1 cellular context compared by ENCODE assay signal in the genomic region with DNA sequence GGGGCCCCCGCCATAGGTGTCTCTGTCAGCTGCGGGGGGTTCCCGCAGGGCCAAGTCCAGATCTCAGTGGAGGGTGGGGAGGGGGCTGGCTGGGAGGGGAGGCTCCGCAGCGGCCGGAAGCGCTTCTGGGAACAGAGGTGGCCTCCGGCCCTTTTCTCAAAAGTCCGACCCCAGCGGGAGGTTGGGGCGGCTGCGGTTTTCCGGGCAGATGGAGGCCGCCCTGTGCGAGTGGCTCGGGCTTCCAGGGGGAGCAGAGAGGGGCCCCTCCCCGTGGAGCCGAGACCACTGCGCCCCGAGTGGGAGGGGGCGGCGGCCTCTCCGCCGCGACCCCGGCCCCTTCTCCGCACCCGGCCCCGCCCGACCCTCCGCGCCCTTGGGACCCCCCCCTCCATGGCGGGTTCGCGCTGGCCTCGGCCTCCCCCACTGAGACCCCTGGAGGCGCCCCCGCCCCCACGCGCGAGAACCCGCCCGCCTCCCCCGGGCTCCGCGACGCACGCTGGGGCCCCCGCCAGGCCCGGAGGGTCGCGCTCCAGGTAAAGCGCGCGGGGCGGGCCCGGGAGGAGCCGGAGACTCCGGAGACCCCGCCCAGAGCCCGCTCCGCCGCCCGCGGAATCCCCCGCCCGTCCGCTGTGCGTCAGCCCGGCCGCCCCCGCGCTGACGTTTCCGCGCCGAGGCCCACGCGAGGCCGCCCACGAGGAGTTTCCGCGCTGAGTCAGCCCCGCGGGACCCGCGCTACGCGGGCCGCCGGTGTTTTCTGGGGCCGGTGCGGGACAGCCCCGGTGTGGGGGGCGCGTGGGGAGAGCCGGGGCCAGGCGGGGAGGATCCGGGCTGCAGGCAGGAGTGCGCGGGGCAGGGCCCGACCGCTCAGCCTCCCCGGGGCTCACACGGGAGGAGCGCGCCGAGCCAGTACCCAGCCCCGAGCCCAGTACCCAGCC.
A peak's percentile ranks its signal among the peaks of the same experiment; 100 is the strongest.
TF ChIP-seq lines count a peak whose summit lies in the region.

No MANE protein-coding gene starts in this region.

TF ChIP-seq in WTC11, 78 proteins besides CTCF, POLR2A, EP300 and RAD21 (continued from another document):
- TF ChIP-seq, protein P1, sequence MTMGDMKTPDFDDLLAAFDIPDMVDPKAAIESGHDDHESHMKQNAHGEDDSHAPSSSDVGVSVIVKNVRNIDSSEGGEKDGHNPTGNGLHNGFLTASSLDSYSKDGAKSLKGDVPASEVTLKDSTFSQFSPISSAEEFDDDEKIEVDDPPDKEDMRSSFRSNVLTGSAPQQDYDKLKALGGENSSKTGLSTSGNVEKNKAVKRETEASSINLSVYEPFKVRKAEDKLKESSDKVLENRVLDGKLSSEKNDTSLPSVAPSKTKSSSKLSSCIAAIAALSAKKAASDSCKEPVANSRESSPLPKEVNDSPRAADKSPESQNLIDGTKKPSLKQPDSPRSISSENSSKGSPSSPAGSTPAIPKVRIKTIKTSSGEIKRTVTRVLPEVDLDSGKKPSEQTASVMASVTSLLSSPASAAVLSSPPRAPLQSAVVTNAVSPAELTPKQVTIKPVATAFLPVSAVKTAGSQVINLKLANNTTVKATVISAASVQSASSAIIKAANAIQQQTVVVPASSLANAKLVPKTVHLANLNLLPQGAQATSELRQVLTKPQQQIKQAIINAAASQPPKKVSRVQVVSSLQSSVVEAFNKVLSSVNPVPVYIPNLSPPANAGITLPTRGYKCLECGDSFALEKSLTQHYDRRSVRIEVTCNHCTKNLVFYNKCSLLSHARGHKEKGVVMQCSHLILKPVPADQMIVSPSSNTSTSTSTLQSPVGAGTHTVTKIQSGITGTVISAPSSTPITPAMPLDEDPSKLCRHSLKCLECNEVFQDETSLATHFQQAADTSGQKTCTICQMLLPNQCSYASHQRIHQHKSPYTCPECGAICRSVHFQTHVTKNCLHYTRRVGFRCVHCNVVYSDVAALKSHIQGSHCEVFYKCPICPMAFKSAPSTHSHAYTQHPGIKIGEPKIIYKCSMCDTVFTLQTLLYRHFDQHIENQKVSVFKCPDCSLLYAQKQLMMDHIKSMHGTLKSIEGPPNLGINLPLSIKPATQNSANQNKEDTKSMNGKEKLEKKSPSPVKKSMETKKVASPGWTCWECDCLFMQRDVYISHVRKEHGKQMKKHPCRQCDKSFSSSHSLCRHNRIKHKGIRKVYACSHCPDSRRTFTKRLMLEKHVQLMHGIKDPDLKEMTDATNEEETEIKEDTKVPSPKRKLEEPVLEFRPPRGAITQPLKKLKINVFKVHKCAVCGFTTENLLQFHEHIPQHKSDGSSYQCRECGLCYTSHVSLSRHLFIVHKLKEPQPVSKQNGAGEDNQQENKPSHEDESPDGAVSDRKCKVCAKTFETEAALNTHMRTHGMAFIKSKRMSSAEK (CRISPR knock-in tag; IDR thresholded peaks at IDR 0.05; ENCODE audit: borderline replicate concordance) = no peak
- TF ChIP-seq NR2C2 (CRISPR knock-in tag; IDR thresholded peaks at IDR 0.05) (no peak), SP1 (CRISPR knock-in tag; conservative IDR thresholded peaks at IDR 0.05) (peak; percentile 43), ZNF219 (CRISPR knock-in tag; IDR thresholded peaks at IDR 0.05; ENCODE audit: borderline replicate concordance) (no peak), HMGA2 (CRISPR knock-in tag; IDR thresholded peaks at IDR 0.05) (no peak), ZBTB21 (CRISPR knock-in tag; IDR thresholded peaks at IDR 0.05; ENCODE audit: borderline replicate concordance) (no peak), ZNF317 (CRISPR knock-in tag; IDR thresholded peaks at IDR 0.05; ENCODE audit: borderline replicate concordance, low read depth) (no peak), MYBL2 (CRISPR knock-in tag; IDR thresholded peaks at IDR 0.05) (no peak), TCF7 (CRISPR knock-in tag; IDR thresholded peaks at IDR 0.05; ENCODE audit: low read depth) (0 out of 2 replicates have a peak, but pooled peaks have one; percentile 26)
- TF ChIP-seq, protein P2, sequence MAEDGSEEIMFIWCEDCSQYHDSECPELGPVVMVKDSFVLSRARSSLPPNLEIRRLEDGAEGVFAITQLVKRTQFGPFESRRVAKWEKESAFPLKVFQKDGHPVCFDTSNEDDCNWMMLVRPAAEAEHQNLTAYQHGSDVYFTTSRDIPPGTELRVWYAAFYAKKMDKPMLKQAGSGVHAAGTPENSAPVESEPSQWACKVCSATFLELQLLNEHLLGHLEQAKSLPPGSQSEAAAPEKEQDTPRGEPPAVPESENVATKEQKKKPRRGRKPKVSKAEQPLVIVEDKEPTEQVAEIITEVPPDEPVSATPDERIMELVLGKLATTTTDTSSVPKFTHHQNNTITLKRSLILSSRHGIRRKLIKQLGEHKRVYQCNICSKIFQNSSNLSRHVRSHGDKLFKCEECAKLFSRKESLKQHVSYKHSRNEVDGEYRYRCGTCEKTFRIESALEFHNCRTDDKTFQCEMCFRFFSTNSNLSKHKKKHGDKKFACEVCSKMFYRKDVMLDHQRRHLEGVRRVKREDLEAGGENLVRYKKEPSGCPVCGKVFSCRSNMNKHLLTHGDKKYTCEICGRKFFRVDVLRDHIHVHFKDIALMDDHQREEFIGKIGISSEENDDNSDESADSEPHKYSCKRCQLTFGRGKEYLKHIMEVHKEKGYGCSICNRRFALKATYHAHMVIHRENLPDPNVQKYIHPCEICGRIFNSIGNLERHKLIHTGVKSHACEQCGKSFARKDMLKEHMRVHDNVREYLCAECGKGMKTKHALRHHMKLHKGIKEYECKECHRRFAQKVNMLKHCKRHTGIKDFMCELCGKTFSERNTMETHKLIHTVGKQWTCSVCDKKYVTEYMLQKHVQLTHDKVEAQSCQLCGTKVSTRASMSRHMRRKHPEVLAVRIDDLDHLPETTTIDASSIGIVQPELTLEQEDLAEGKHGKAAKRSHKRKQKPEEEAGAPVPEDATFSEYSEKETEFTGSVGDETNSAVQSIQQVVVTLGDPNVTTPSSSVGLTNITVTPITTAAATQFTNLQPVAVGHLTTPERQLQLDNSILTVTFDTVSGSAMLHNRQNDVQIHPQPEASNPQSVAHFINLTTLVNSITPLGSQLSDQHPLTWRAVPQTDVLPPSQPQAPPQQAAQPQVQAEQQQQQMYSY (CRISPR knock-in tag; IDR thresholded peaks at IDR 0.05) = no peak
- TF ChIP-seq, protein P3, sequence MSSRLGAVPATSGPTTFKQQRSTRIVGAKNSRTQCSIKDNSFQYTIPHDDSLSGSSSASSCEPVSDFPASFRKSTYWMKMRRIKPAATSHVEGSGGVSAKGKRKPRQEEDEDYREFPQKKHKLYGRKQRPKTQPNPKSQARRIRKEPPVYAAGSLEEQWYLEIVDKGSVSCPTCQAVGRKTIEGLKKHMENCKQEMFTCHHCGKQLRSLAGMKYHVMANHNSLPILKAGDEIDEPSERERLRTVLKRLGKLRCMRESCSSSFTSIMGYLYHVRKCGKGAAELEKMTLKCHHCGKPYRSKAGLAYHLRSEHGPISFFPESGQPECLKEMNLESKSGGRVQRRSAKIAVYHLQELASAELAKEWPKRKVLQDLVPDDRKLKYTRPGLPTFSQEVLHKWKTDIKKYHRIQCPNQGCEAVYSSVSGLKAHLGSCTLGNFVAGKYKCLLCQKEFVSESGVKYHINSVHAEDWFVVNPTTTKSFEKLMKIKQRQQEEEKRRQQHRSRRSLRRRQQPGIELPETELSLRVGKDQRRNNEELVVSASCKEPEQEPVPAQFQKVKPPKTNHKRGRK (CRISPR knock-in tag; IDR thresholded peaks at IDR 0.05; ENCODE audit: borderline replicate concordance) = no peak
- TF ChIP-seq, protein P4, sequence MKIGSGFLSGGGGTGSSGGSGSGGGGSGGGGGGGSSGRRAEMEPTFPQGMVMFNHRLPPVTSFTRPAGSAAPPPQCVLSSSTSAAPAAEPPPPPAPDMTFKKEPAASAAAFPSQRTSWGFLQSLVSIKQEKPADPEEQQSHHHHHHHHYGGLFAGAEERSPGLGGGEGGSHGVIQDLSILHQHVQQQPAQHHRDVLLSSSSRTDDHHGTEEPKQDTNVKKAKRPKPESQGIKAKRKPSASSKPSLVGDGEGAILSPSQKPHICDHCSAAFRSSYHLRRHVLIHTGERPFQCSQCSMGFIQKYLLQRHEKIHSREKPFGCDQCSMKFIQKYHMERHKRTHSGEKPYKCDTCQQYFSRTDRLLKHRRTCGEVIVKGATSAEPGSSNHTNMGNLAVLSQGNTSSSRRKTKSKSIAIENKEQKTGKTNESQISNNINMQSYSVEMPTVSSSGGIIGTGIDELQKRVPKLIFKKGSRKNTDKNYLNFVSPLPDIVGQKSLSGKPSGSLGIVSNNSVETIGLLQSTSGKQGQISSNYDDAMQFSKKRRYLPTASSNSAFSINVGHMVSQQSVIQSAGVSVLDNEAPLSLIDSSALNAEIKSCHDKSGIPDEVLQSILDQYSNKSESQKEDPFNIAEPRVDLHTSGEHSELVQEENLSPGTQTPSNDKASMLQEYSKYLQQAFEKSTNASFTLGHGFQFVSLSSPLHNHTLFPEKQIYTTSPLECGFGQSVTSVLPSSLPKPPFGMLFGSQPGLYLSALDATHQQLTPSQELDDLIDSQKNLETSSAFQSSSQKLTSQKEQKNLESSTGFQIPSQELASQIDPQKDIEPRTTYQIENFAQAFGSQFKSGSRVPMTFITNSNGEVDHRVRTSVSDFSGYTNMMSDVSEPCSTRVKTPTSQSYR (CRISPR knock-in tag; IDR thresholded peaks at IDR 0.05) = no peak
- TF ChIP-seq, protein P5, sequence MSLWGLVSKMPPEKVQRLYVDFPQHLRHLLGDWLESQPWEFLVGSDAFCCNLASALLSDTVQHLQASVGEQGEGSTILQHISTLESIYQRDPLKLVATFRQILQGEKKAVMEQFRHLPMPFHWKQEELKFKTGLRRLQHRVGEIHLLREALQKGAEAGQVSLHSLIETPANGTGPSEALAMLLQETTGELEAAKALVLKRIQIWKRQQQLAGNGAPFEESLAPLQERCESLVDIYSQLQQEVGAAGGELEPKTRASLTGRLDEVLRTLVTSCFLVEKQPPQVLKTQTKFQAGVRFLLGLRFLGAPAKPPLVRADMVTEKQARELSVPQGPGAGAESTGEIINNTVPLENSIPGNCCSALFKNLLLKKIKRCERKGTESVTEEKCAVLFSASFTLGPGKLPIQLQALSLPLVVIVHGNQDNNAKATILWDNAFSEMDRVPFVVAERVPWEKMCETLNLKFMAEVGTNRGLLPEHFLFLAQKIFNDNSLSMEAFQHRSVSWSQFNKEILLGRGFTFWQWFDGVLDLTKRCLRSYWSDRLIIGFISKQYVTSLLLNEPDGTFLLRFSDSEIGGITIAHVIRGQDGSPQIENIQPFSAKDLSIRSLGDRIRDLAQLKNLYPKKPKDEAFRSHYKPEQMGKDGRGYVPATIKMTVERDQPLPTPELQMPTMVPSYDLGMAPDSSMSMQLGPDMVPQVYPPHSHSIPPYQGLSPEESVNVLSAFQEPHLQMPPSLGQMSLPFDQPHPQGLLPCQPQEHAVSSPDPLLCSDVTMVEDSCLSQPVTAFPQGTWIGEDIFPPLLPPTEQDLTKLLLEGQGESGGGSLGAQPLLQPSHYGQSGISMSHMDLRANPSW (CRISPR knock-in tag; conservative IDR thresholded peaks at IDR 0.05; ENCODE audit: low read depth) = no peak
- TF ChIP-seq, protein P6, sequence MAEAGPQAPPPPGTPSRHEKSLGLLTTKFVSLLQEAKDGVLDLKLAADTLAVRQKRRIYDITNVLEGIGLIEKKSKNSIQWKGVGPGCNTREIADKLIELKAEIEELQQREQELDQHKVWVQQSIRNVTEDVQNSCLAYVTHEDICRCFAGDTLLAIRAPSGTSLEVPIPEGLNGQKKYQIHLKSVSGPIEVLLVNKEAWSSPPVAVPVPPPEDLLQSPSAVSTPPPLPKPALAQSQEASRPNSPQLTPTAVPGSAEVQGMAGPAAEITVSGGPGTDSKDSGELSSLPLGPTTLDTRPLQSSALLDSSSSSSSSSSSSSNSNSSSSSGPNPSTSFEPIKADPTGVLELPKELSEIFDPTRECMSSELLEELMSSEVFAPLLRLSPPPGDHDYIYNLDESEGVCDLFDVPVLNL (CRISPR knock-in tag; IDR thresholded peaks at IDR 0.05; ENCODE audit: borderline replicate concordance, low read depth) = no peak
